1 cellular context compared by ENCODE assay signal in the genomic region with DNA sequence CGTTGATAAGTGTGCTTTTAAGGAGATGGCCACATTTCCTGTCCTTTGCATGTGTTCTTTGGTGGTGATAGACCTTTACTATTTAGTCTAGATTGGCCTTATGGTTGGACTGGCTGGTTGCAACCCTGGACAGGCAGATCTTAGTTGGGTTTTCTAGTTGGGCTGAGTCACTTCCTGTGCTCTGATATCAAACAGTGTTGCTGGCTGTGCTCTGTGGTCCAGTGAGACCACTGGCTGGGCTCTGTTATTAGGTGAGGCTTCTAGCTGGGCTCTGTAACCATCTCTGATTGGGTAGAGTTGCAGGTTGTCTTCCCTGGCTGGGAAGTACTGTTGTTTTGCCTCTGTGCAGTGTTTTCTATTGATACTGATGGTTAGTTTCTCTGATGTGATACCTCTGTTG.
TF ChIP-seq lines count a peak whose summit lies in the region.

No MANE protein-coding gene starts in this region.

TF ChIP-seq in H1, 55 proteins besides CTCF, POLR2A, EP300 and RAD21 (continued from another document):
- TF ChIP-seq CHD7 (IDR thresholded peaks at IDR 0.05; ENCODE audit: insufficient replicate concordance, low read length) = no peak
